Comparison of ENCODE assay signal across 24 cellular contexts in genomic region chr3:62287528-62287927, GRCh38.
"Had no signal": no experiment of that assay in that cellular context is flagged by ENCODE, and none has a peak within 500 bp of the region (broad histone marks: within the 10 kb centered on the region; RNA-seq: fewer than 3 reads in every experiment).

No MANE protein-coding gene starts in this region.

- FAIRE-seq: frontal cortex had no signal

- H3K4me3 ChIP-seq: coronary artery, esophagus muscularis mucosa, left ventricle myocardium inferior, ovary, psoas muscle, right atrium auricular region, upper lobe of left lung had no signal

- H3K4me1 ChIP-seq: esophagus muscularis mucosa, left ventricle myocardium inferior, psoas muscle, right atrium auricular region, upper lobe of left lung had no signal

- H3K9me3 ChIP-seq: esophagus muscularis mucosa, left ventricle myocardium inferior, neutrophil, ovary, psoas muscle, right atrium auricular region, upper lobe of left lung had no signal

- H3K27me3 ChIP-seq: esophagus muscularis mucosa, neutrophil, ovary, right atrium auricular region, upper lobe of left lung had no signal

- H3K36me3 ChIP-seq: neutrophil, ovary had no signal

- ATAC-seq: natural killer cell treated with Interleukin-12 subunit alpha and Interleukin-12 subunit beta and Interleukin-15 and Interleukin-18, amount 100 ng/mL, for 72 hours; psoas muscle; stimulated activated naive CD8-positive, alpha-beta T cell treated with anti-CD3 and anti-CD28 coated beads, Interleukin-15, Interleukin-2, amounts not matched to agents 100 U/mL and 50 U/mL, for 24 hours had no signal

- H3K27ac ChIP-seq: coronary artery, esophagus muscularis mucosa, left ventricle myocardium inferior, neutrophil, ovary, psoas muscle, right atrium auricular region, upper lobe of left lung had no signal

- DNase-seq: activated CD4-positive, alpha-beta T cell treated with anti-CD3 and anti-CD28 coated beads for 4 hours; activated CD4-positive, alpha-beta T cell treated with anti-CD3 and anti-CD28 coated beads, Interleukin-2, amount 50 U/mL, for 48 hours; activated CD4-positive, CD25-positive, alpha-beta regulatory T cell; activated effector memory CD4-positive, alpha-beta T cell treated with anti-CD3 and anti-CD28 coated beads, Interleukin-2, amount 50 U/mL, for 16 hours; activated naive CD4-positive, alpha-beta T cell treated with anti-CD3 and anti-CD28 coated beads, Interleukin-2, amount 10 ng/mL, durations not matched to agents 7 days and 5 days; activated T-cell treated with anti-CD3 and anti-CD28 coated beads, Interleukin-2, amount 50 U/mL, for 48 hours; amygdala; cerebellar nuclear complex; head of caudate nucleus; hypothalamus; left ventricle myocardium inferior; midbrain; ovary; psoas muscle; stimulated activated CD4-positive, alpha-beta T cell treated with anti-CD3 and anti-CD28 coated beads, Interleukin-4, amount 100 ng/mL, for 4 hours; stimulated activated naive CD8-positive, alpha-beta T cell treated with anti-CD3 and anti-CD28 coated beads, Interleukin-15, Interleukin-2, amounts not matched to agents 100 U/mL and 50 U/mL, for 24 hours; T-helper 9 cell; upper lobe of left lung had no signal
